Comparison of ENCODE assay signal across 1 cellular context in genomic region chr16:70374213-70374612, GRCh38.
TF ChIP-seq lines count a peak whose summit lies in the region.

No MANE protein-coding gene starts in this region.

TF ChIP-seq in GM23338, 12 proteins besides CTCF, POLR2A, EP300 and RAD21 (continued from another document):
- TF ChIP-seq ETS1 (IDR thresholded peaks at IDR 0.05) (no peak), ZNF462 (CRISPR knock-in tag; IDR thresholded peaks at IDR 0.05) (no peak)
